9 cellular contexts compared by ENCODE assay signal in the genomic region with DNA sequence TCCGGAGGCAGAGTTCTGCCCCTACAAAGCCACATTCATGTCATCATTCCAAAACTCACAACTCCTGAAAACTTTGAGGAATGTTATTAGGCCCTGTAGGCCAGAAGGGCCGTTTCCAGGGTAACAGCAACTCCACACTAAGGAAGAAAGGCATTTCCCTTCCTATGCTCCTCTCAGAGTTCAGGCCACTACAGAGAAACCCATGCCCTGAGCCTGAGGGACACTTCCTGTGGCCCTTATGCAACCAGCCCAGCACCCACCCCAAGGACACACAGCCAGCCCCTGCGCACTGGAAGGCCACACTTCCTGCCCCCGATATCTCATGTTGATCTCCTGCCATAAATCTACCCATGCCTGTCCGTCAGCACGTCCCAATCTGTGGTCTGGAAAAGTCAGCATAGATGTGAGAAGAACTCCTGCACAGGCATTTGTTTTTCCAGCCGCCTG.
DNase-seq lines count a peak whose midpoint lies in the region; TF ChIP-seq lines count a peak whose summit lies in the region.
"Had no signal": no experiment of that assay in that cellular context is flagged by ENCODE, and none has a peak within 500 bp of the region (broad histone marks: within the 10 kb centered on the region; RNA-seq: fewer than 3 reads in every experiment).

No MANE protein-coding gene starts in this region.

- no peak for TF ChIP-seq CTCF in AG10803 (conservative IDR thresholded peaks at IDR 0.05; ENCODE audit: low read length)

- no peak overlapping the region for H3K4me3 ChIP-seq in AG10803 (ENCODE audit: low read length)

- peak; percentile 93 for DNase-seq in AG10803 (ENCODE audit: low read depth)
- peak; percentile 95 for DNase-seq in RPMI7951 (ENCODE audit: low read depth)
- DNase-seq in fibroblast of gingiva (ENCODE audit: low read depth) = peak; percentile 77
- DNase-seq in myocyte (ENCODE audit: low read depth) = peak; percentile 56
- DNase-seq in SHP77 treated with DMSO at 0.1 percent for 48 hours (lab: John Stamatoyannopoulos, UW) = no peak
- DNase-seq in NCI-H146 (lab: John Stamatoyannopoulos, UW) = no peak
- no peak for DNase-seq in putamen (ENCODE audit: low spot score)
- DNase-seq in stimulated activated CD4-positive, alpha-beta T cell treated with anti-CD3 and anti-CD28 coated beads, Interleukin-2, amount 100 ng/mL, for 48 hours = no peak
- DNase-seq: retina had no signal

Comparison
In these comparisons a context has a peak if more than half of its experiments do, and no peak if none do; other contexts are left out.
1. DNase-seq: peak in AG10803 (single experiment), RPMI7951 (single experiment), fibroblast of gingiva (single experiment) and myocyte (single experiment); none in SHP77 treated with DMSO at 0.1 percent for 48 hours (single experiment), NCI-H146 (single experiment), putamen (single experiment) and stimulated activated CD4-positive, alpha-beta T cell treated with anti-CD3 and anti-CD28 coated beads, Interleukin-2, amount 100 ng/mL, for 48 hours (0 of 2).